ENCODE assay signal across 11 cellular contexts in the genomic region with DNA sequence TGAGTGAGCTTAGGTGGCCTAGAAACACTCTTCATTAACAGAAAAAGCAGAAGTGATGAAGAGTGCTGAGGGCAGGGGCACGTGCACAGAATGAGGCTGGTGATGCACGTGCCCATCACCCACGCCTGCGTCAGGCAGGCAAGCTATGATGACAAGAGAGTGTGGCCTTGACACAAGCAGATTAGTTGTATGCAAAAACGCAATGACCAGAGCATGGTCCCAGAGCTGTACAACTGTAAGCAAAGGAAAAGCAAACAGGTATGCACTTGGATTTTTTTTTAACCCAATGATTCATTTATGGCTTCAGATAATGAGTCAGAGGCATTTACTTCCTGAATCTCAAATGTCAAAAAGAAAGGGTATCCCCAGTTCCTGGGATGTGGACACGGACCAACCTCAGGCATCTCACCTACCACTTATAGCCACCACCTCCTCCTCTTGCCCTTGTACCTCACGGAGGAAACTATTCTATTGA. TPM values are rescaled to one million over a fixed set of nuclear protein-coding genes. Genes with fewer than 3 reads are reported as not detected.
A peak's percentile ranks its signal among the peaks of the same experiment; 100 is the strongest.
DNase-seq lines count a peak whose midpoint lies in the region; ATAC-seq and TF ChIP-seq lines count a peak whose summit lies in the region.
"Had no signal": no experiment of that assay in that cellular context is flagged by ENCODE, and none has a peak within 500 bp of the region (broad histone marks: within the 10 kb centered on the region; RNA-seq: fewer than 3 reads in every experiment).

No MANE protein-coding gene starts in this region.

- no peaks in the 10 kb centered on the region for H3K36me3 ChIP-seq in adrenal gland (replicated peaks in 1 of 2)
- no peaks in the 10 kb centered on the region for H3K36me3 ChIP-seq in SJCRH30

- H3K4me1 ChIP-seq in adrenal gland (replicated peaks in 1 of 2) (peaks cover 4 to 10% of the 10 kb centered on the region in 2 donors), SJCRH30 (peaks cover 21% of the 10 kb centered on the region)

- no peaks in the 10 kb centered on the region for H3K9me3 ChIP-seq in adrenal gland (replicated peaks in 1 of 3)
- no peaks in the 10 kb centered on the region for H3K9me3 ChIP-seq in SJCRH30 (replicated peaks)

- no peak for TF ChIP-seq POLR2A in adrenal gland (IDR thresholded peaks at IDR 0.05)

- no peaks in the 10 kb centered on the region for H3K27me3 ChIP-seq in adrenal gland
- H3K27me3 ChIP-seq in SJCRH30, result no peaks in the 10 kb centered on the region

- ATAC-seq in GM19395 (IDR thresholded peaks at IDR 0.05; ENCODE audit: unreplicated experiment), result peak; percentile 91
- peak; percentile 63 for ATAC-seq in HG03139 (IDR thresholded peaks at IDR 0.05; ENCODE audit: unreplicated experiment)

- no peak overlapping the region for H3K4me3 ChIP-seq in adrenal gland
- no peak overlapping the region for H3K4me3 ChIP-seq in SJCRH30

- intact Hi-C loops in adrenal gland (cut with DNase I), result no loop called here

- DNase-seq in AG08396 (ENCODE audit: low spot score) (peak; percentile 5), adrenal gland (peak in 6 of 7 donors; percentile 42 to 72 (median 53)), NCI-H146 (lab: John Stamatoyannopoulos, UW) (no peak), NCI-H748 (lab: John Stamatoyannopoulos, UW; ENCODE audit: unreplicated experiment) (no peak), inferior parietal cortex (ENCODE audit: extremely low spot score) (no peak), SJCRH30 (no peak)
- DNase-seq: DND-41, T1000 had no signal

- H3K27ac ChIP-seq in adrenal gland (peak overlapping the region in 1 of 5 donors; percentile 53), SJCRH30 (no peak overlapping the region)

- WGBS in adrenal gland, 4 donors, result 35 to 41% (median 38%) methylated on average over 7 of the region's 7 CpGs

- TF ChIP-seq CTCF in adrenal gland (IDR thresholded peaks at IDR 0.05), result no peak

RNA-seq across cellular contexts. Expression of gene TMEM61, which starts 9.1 kb away (rescaled TPM):
- total RNA-seq in adrenal gland, result 10 to 100 TPM in 2 of 8 donors, 1 to 10 TPM in 6; 2.2 to 20.9 (median 8.0) TPM
- 1 to 10 TPM; 2.5 to 6.8 (median 3.7) TPM for polyA plus RNA-seq in adrenal gland
- total RNA-seq in SJCRH30 (2014; rRNA removed; shearing (Covaris generic)), result not detected in 2 replicates
- total RNA-seq: fibroblast of villous mesenchyme had no signal

RNA-seq across cellular contexts. Expression of gene BSND, which starts 27.4 kb away (rescaled TPM):
- not detected for total RNA-seq in adrenal gland
- under 1 TPM in 2 of 3 donors, not detected in 1; 0.04 to 0.08 TPM for polyA plus RNA-seq in adrenal gland
- total RNA-seq in SJCRH30 (2014; rRNA removed; shearing (Covaris generic)), result not detected in 2 replicates
- total RNA-seq: fibroblast of villous mesenchyme had no signal

Comparison
In these comparisons a context has a peak if more than half of its experiments do, and no peak if none do; other contexts are left out.
1. DNase-seq: peak in AG08396 (single experiment) and adrenal gland (6 of 7); none in NCI-H146 (single experiment), NCI-H748 (single experiment), inferior parietal cortex (single experiment) and SJCRH30 (0 of 2).